14 cellular contexts compared by ENCODE assay signal in genomic region chr16:85897384-85897783, GRCh38.
DNase-seq lines count a peak whose midpoint lies in the region; ATAC-seq and TF ChIP-seq lines count a peak whose summit lies in the region.
"Had no signal": no experiment of that assay in that cellular context is flagged by ENCODE, and none has a peak within 500 bp of the region (broad histone marks: within the 10 kb centered on the region; RNA-seq: fewer than 3 reads in every experiment).

No MANE protein-coding gene starts in this region.

- H3K36me3 Mint-ChIP-seq in memory B cell = peaks cover 26% of the 10 kb centered on the region

- in situ Hi-C loops in GM13976 (cut with MboI; ENCODE audit: low sequenced_read_pairs, unreplicated experiment) = no loop called here

- TF ChIP-seq CTCF in GM13976 (IDR thresholded peaks at IDR 0.05; ENCODE audit: borderline replicate concordance, control extremely low read depth, extremely low read depth, insufficient read depth, missing control alignments) (peak; percentile 16), OCI-LY1 (IDR thresholded peaks at IDR 0.05; ENCODE audit: low read length) (peak; percentile 28; the same call in 1 of the 2 replicates)

- H3K36me3 ChIP-seq in OCI-LY1 (ENCODE audit: insufficient read depth, low read length) = peaks cover 13% of the 10 kb centered on the region; the same call in 1 of the 2 replicates
- H3K36me3 ChIP-seq: transverse colon had no signal

- H3K9me3 Mint-ChIP-seq in memory B cell = no peaks in the 10 kb centered on the region

- H3F3A ChIP-seq in OCI-LY1 (ENCODE audit: insufficient read depth, low read length) = no peaks in the 10 kb centered on the region

- no peak overlapping the region for H3K27ac ChIP-seq in OCI-LY1 (ENCODE audit: low read depth, low read length, poor library complexity, severe bottlenecking)
- H3K27ac ChIP-seq: GM23248 had no signal

- H3K9me2 ChIP-seq in OCI-LY1 (ENCODE audit: low read depth, low read length) = no peaks in the 10 kb centered on the region

- DNase-seq in SIG-M5 treated with dmso at 0.1 percent for 504 hours (lab: John Stamatoyannopoulos, UW; ENCODE audit: unreplicated experiment) = peak; percentile 74
- DNase-seq in SIG-M5 (lab: John Stamatoyannopoulos, UW) = no peak
- DNase-seq in GM13976 (ENCODE audit: low spot score) = peak; percentile 37
- no peak for DNase-seq in memory B cell (ENCODE audit: low spot score in 2 of 2)
- DNase-seq in DMS53 (lab: John Stamatoyannopoulos, UW) = no peak
- DNase-seq in DMS153 (lab: John Stamatoyannopoulos, UW) = no peak
- DNase-seq in AG08396 (ENCODE audit: low spot score) = no peak
- DNase-seq: Caco-2, GM23248, mesendoderm, NCI-H1105, RPMI8226, transverse colon had no signal

- H3K27ac Mint-ChIP-seq in memory B cell = no peak overlapping the region

- H3K27me3 ChIP-seq in OCI-LY1 (ENCODE audit: insufficient read depth, low read length) = no peaks in the 10 kb centered on the region
- H3K27me3 ChIP-seq: transverse colon had no signal

- ATAC-seq in memory B cell (ENCODE audit: low read depth) = no peak

- no peak overlapping the region for H3K4me3 ChIP-seq in OCI-LY1 (ENCODE audit: low read depth, low read length, poor library complexity, severe bottlenecking)
- H3K4me3 ChIP-seq: GM23248 had no signal

- peaks cover 35% of the 10 kb centered on the region for H3K4me1 Mint-ChIP-seq in memory B cell

- no peak overlapping the region; the same call in 1 of the 2 replicates for H3K4me2 ChIP-seq in OCI-LY1 (ENCODE audit: low read length)

- peaks cover 56% of the 10 kb centered on the region for H3K4me1 ChIP-seq in OCI-LY1 (ENCODE audit: insufficient read depth, low read length, severe bottlenecking)

- no peaks in the 10 kb centered on the region for H3K27me3 Mint-ChIP-seq in memory B cell

- no peak overlapping the region for H2AFZ ChIP-seq in OCI-LY1 (ENCODE audit: low read length)
- H2AFZ ChIP-seq: GM23248 had no signal

- H3K9me3 ChIP-seq in OCI-LY1 (ENCODE audit: low read length) = no peaks in the 10 kb centered on the region
- H3K9me3 ChIP-seq: Caco-2, transverse colon had no signal

- no peaks in the 10 kb centered on the region for H4K20me1 ChIP-seq in OCI-LY1 (ENCODE audit: insufficient read depth, low read length)

- H3K79me2 ChIP-seq in OCI-LY1 (ENCODE audit: insufficient read depth, low read length) = peaks cover 22% of the 10 kb centered on the region

- H3K4me3 Mint-ChIP-seq in memory B cell = peak overlapping the region; percentile 54

- H3K9ac ChIP-seq in OCI-LY1 (ENCODE audit: low read length) = no peak overlapping the region
- H3K9ac ChIP-seq: GM23248 had no signal

Comparison
In these comparisons a context has a peak if more than half of its experiments do, and no peak if none do; other contexts are left out.
1. DNase-seq: peak in SIG-M5 treated with dmso at 0.1 percent for 504 hours (single experiment) and GM13976 (single experiment); none in SIG-M5 (single experiment), memory B cell (0 of 2), DMS53 (single experiment), DMS153 (single experiment) and AG08396 (single experiment).